In genomic region chr4:15755781-15756180, GRCh38 we compare ENCODE assay signal across 1 cellular context.
TF ChIP-seq lines count a peak whose summit lies in the region.

No MANE protein-coding gene starts in this region.

TF ChIP-seq in HepG2, 621 proteins besides CTCF, POLR2A, EP300 and RAD21 (continued from another document):
- no peak for TF ChIP-seq CEBPZ (IDR thresholded peaks at IDR 0.05; ENCODE audit: low read length)
- no peak for TF ChIP-seq ZNF225 (CRISPR knock-in tag; IDR thresholded peaks at IDR 0.05)
- no peak for TF ChIP-seq ASH2L (IDR thresholded peaks at IDR 0.05; ENCODE audit: insufficient read length, low read depth, low read length)
- no peak for TF ChIP-seq ZNF788 (CRISPR knock-in tag; IDR thresholded peaks at IDR 0.05; ENCODE audit: borderline replicate concordance)
- TF ChIP-seq ZNF251 (CRISPR knock-in tag; IDR thresholded peaks at IDR 0.05): no peak
